ENCODE assay signal across 8 cellular contexts in genomic region chr11:47373876-47374820, GRCh38. TPM values are rescaled to one million over a fixed set of nuclear protein-coding genes. Genes with fewer than 3 reads are reported as not detected.
DNase-seq lines count a peak whose midpoint lies in the region; ATAC-seq and TF ChIP-seq lines count a peak whose summit lies in the region.

No MANE protein-coding gene starts in this region.

- no peaks in the 10 kb centered on the region for H3K79me2 ChIP-seq in neural progenitor cell (ENCODE audit: low read depth)

- no peaks in the 10 kb centered on the region for H3K9me3 Mint-ChIP-seq in activated T-helper 17 cell treated with anti-CD3 and anti-CD28 coated beads, Interleukin-2, amount 50 U/mL, for 72 hours
- H3K9me3 Mint-ChIP-seq in neural progenitor cell: no peaks in the 10 kb centered on the region

- H3K36me3 ChIP-seq in neural progenitor cell: no peaks in the 10 kb centered on the region

- H3K4me3 ChIP-seq in neural progenitor cell: no peak overlapping the region

- TF ChIP-seq CTCF in RWPE1 (conservative IDR thresholded peaks at IDR 0.05; ENCODE audit: low read depth) (peak; percentile 92), neural progenitor cell (IDR thresholded peaks at IDR 0.05) (peak; percentile 97)

- H3K9ac ChIP-seq in neural progenitor cell: no peak overlapping the region

- H3K4me1 Mint-ChIP-seq in activated T-helper 17 cell treated with anti-CD3 and anti-CD28 coated beads, Interleukin-2, amount 50 U/mL, for 72 hours: peaks cover 9% of the 10 kb centered on the region
- H3K4me1 Mint-ChIP-seq in neural progenitor cell: peaks cover 7% of the 10 kb centered on the region

- no peaks in the 10 kb centered on the region for H3F3A ChIP-seq in neural progenitor cell (ENCODE audit: low read depth)

- H2AFZ ChIP-seq in neural progenitor cell (replicated peaks): peak overlapping the region; percentile 76

- H3K9me3 ChIP-seq in neural progenitor cell (ENCODE audit: low read depth): no peaks in the 10 kb centered on the region

- POLR2A ChIA-PET in RWPE1 (lab: Yijun Ruan, JAX; ENCODE audit: low non-redundant PET): no interaction called here

- no peak overlapping the region for H3K4me2 ChIP-seq in neural progenitor cell

- no peaks in the 10 kb centered on the region for H3K36me3 Mint-ChIP-seq in activated T-helper 17 cell treated with anti-CD3 and anti-CD28 coated beads, Interleukin-2, amount 50 U/mL, for 72 hours (ENCODE audit: low read depth)
- no peaks in the 10 kb centered on the region for H3K36me3 Mint-ChIP-seq in neural progenitor cell

- no peaks in the 10 kb centered on the region for H3K27me3 ChIP-seq in neural progenitor cell

- DNase-seq in GDM1 (lab: John Stamatoyannopoulos, UW) (peak; percentile 59), HT1080 (ENCODE audit: low read depth) (peak; percentile 60), RWPE1 (ENCODE audit: low spot score) (peak; percentile 71), fibroblast of the conjunctiva (ENCODE audit: low read depth) (peak; percentile 31), neural progenitor cell (ENCODE audit: low spot score) (peak; percentile 84), stromal cell of bone marrow (ENCODE audit: low read depth) (peak; percentile 36)

- ATAC-seq in activated T-helper 17 cell treated with anti-CD3 and anti-CD28 coated beads, Interleukin-2, amount 50 U/mL, for 72 hours (replicated peaks): peak; percentile 88
- ATAC-seq in HG02981 (IDR thresholded peaks at IDR 0.05; ENCODE audit: unreplicated experiment): no peak

- H3K4me1 ChIP-seq in neural progenitor cell: no peaks in the 10 kb centered on the region

- H3K4me3 Mint-ChIP-seq in activated T-helper 17 cell treated with anti-CD3 and anti-CD28 coated beads, Interleukin-2, amount 50 U/mL, for 72 hours: peak overlapping the region; percentile 6
- H3K4me3 Mint-ChIP-seq in neural progenitor cell: no peak overlapping the region

- peak overlapping the region; percentile 30 for H3K27ac ChIP-seq in RWPE1
- H3K27ac ChIP-seq in neural progenitor cell: no peak overlapping the region

- H3K27me3 Mint-ChIP-seq in activated T-helper 17 cell treated with anti-CD3 and anti-CD28 coated beads, Interleukin-2, amount 50 U/mL, for 72 hours: no peaks in the 10 kb centered on the region
- peaks cover 2% of the 10 kb centered on the region for H3K27me3 Mint-ChIP-seq in neural progenitor cell (ENCODE audit: insufficient read depth, low read depth)

- H4K20me1 ChIP-seq in neural progenitor cell (ENCODE audit: low read depth): no peaks in the 10 kb centered on the region

- H3K27ac Mint-ChIP-seq in activated T-helper 17 cell treated with anti-CD3 and anti-CD28 coated beads, Interleukin-2, amount 50 U/mL, for 72 hours: peak overlapping the region; percentile 48
- no peak overlapping the region for H3K27ac Mint-ChIP-seq in neural progenitor cell

- CTCF ChIA-PET in RWPE1 (lab: Yijun Ruan, JAX): interaction anchor here (0.6 to 1.9 kb wide), 20 partner anchors 14 to 619 kb away, joined by 3 to 9 read pairs (median 4); partner anchors contain the start of gene SLC39A13

RNA-seq across cellular contexts. Expression of gene SPI1, which starts 4.2 kb away (rescaled TPM):
- total RNA-seq in HT1080 (2014; rRNA removed; shearing (Covaris generic)): not detected in 2 replicates
- not detected in 2 replicates for polyA plus RNA-seq in HT1080 (2015; cell fraction: cytosol; rRNA removed)
- polyA plus RNA-seq in HT1080 (2015; cell fraction: nucleus; rRNA removed): not detected in 2 replicates
- under 1 TPM in 1 of 2 donors, not detected in 1; 0.21 TPM for total RNA-seq in activated T-helper 17 cell treated with anti-CD3 and anti-CD28 coated beads, Interleukin-2, amount 50 U/mL, for 72 hours
- not detected in 2 replicates for total RNA-seq in neural progenitor cell (ENCODE audit: low replicate concordance)

RNA-seq across cellular contexts. Expression of gene MYBPC3, which starts 21.6 kb away (rescaled TPM):
- not detected in 2 replicates for total RNA-seq in HT1080 (2014; rRNA removed; shearing (Covaris generic))
- not detected in 2 replicates for polyA plus RNA-seq in HT1080 (2015; cell fraction: cytosol; rRNA removed)
- polyA plus RNA-seq in HT1080 (2015; cell fraction: nucleus; rRNA removed): not detected in 2 replicates
- total RNA-seq in activated T-helper 17 cell treated with anti-CD3 and anti-CD28 coated beads, Interleukin-2, amount 50 U/mL, for 72 hours: not detected
- 0.06 and 0.12 TPM in 2 replicates for total RNA-seq in neural progenitor cell (ENCODE audit: low replicate concordance)

RNA-seq across cellular contexts. Expression of gene SLC39A13, which starts 34.2 kb away (rescaled TPM):
- 51.9 and 69.9 TPM in 2 replicates for total RNA-seq in HT1080 (2014; rRNA removed; shearing (Covaris generic))
- 59.7 and 59.9 TPM in 2 replicates for polyA plus RNA-seq in HT1080 (2015; cell fraction: cytosol; rRNA removed)
- polyA plus RNA-seq in HT1080 (2015; cell fraction: nucleus; rRNA removed): 176 and 192 TPM in 2 replicates
- total RNA-seq in activated T-helper 17 cell treated with anti-CD3 and anti-CD28 coated beads, Interleukin-2, amount 50 U/mL, for 72 hours: 10 to 100 TPM; 16.1 to 17.5 TPM
- 11.3 and 36.4 TPM in 2 replicates for total RNA-seq in neural progenitor cell (ENCODE audit: low replicate concordance)

RNA-seq across cellular contexts. Expression of gene PSMC3, which starts 52.1 kb away (rescaled TPM):
- total RNA-seq in HT1080 (2014; rRNA removed; shearing (Covaris generic)): 222 and 245 TPM in 2 replicates
- 153 and 176 TPM in 2 replicates for polyA plus RNA-seq in HT1080 (2015; cell fraction: cytosol; rRNA removed)
- 175 and 182 TPM in 2 replicates for polyA plus RNA-seq in HT1080 (2015; cell fraction: nucleus; rRNA removed)
- 100 to 1,000 TPM; 109 to 174 TPM for total RNA-seq in activated T-helper 17 cell treated with anti-CD3 and anti-CD28 coated beads, Interleukin-2, amount 50 U/mL, for 72 hours
- 126 and 175 TPM in 2 replicates for total RNA-seq in neural progenitor cell (ENCODE audit: low replicate concordance)

Comparison
In these comparisons a context has a peak if more than half of its experiments do, and no peak if none do; other contexts are left out.
1. DNase-seq: peak in every context shown above with its lines; median percentile 84 in neural progenitor cell; 71 in RWPE1; 60 in HT1080; 59 in GDM1; 36 in stromal cell of bone marrow; 31 in fibroblast of the conjunctiva.